Comparison of ENCODE assay signal across 27 cellular contexts in the genomic region with DNA sequence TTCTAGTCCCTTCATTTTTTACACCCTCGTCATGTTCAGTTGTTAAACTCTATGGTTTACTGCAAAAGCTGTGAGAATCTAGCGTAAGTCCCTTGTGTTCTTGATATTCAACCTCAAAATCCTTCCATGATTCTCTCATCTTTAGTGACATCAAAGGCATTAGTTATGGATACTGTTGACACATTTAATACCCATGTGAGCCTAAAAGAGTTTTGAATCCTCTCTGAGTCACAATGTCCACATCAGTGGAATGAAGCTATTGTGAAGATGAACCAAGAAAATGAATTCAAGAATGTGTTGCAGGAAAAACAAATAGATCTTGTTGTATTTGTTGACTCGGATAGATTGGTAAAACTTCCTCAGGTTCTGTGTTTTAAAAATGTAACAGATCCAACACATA.
A peak's percentile ranks its signal among the peaks of the same experiment; 100 is the strongest.
DNase-seq lines count a peak whose midpoint lies in the region; ATAC-seq, FAIRE-seq and TF ChIP-seq lines count a peak whose summit lies in the region.
"Had no signal": no experiment of that assay in that cellular context is flagged by ENCODE, and none has a peak within 500 bp of the region (broad histone marks: within the 10 kb centered on the region; RNA-seq: fewer than 3 reads in every experiment).

No MANE protein-coding gene starts in this region.

- H2AFZ ChIP-seq in PC-3 (ENCODE audit: low read length): no peak overlapping the region

- DNase-seq in DMS53 (lab: John Stamatoyannopoulos, UW) (peak; percentile 69), DMS53 treated with DMSO at 0.1 percent for 48 hours (lab: John Stamatoyannopoulos, UW; ENCODE audit: unreplicated experiment) (peak; percentile 46), PC-3 (peak; percentile 37), skeletal muscle cell (ENCODE audit: low read depth) (peak; percentile 11), small intestine (no peak)
- DNase-seq in activated CD4-positive, CD25-positive, alpha-beta regulatory T cell (lab: John Stamatoyannopoulos, UW): no peak
- DNase-seq: 8988T; ACHN; BE2C; C1 segment of cervical spinal cord; CD4-positive, alpha-beta memory T cell; CD4-positive, CD25-positive, alpha-beta regulatory T cell; CD8-positive, alpha-beta memory T cell; COR-L47; DMS 273 treated with DMSO at 0.1 percent for 48 hours; DMS153; DMS79; DND-41; EL; GDM1 had no signal

- POLR2A ChIA-PET in PC-3 (lab: Charles Lee; ENCODE audit: unreplicated experiment): no interaction called here

- no TSS peak for BruUV-seq in PC-3 (replicated peaks; lab: Mats Ljungman, UMichigan)

- no peak overlapping the region for H3K4me2 ChIP-seq in PC-3 (ENCODE audit: low read length)
- H3K4me2 ChIP-seq: BLaER1 had no signal

- no peaks in the 10 kb centered on the region for H3F3A ChIP-seq in PC-3 (ENCODE audit: low read length, unreplicated experiment)

- no peak for FAIRE-seq in small intestine (lab: Jason Lieb, UNC)
- FAIRE-seq: A204.1, GM12878, GM12892, GM18507, GM19239 had no signal

- H3K4me3 ChIP-seq in PC-3 (ENCODE audit: low read length) (no peak overlapping the region), skeletal muscle cell (ENCODE audit: low read depth, low read length) (no peak overlapping the region), small intestine (ENCODE audit: low read depth in 1 of 2, low read length in 2 of 2) (no peak overlapping the region), gastroesophageal sphincter (no peak overlapping the region)
- H3K4me3 ChIP-seq: BLaER1, GM12878 had no signal

- no peaks in the 10 kb centered on the region for H3K79me2 ChIP-seq in PC-3 (ENCODE audit: low read length)

- H3K27ac ChIP-seq in PC-3 (ENCODE audit: low read length) (no peak overlapping the region), small intestine (ENCODE audit: low read depth in 1 of 2, low read length in 1 of 2) (no peak overlapping the region), gastroesophageal sphincter (no peak overlapping the region)
- H3K27ac ChIP-seq: BLaER1 had no signal

- no peaks in the 10 kb centered on the region for H3K4me1 ChIP-seq in PC-3 (ENCODE audit: insufficient read depth, low read length)
- no peaks in the 10 kb centered on the region for H3K4me1 ChIP-seq in small intestine (ENCODE audit: control insufficient read depth in 2 of 2, insufficient read depth in 1 of 2, low read depth in 1 of 2, low read length in 1 of 2)
- H3K4me1 ChIP-seq in gastroesophageal sphincter: no peaks in the 10 kb centered on the region
- H3K4me1 ChIP-seq: BE2C, BLaER1 had no signal

- H3K9me3 ChIP-seq in PC-3 (ENCODE audit: low read length) (no peaks in the 10 kb centered on the region), small intestine (ENCODE audit: control insufficient read depth, low read depth) (no peaks in the 10 kb centered on the region), gastroesophageal sphincter (no peaks in the 10 kb centered on the region)
- H3K9me3 ChIP-seq: BE2C, BLaER1 had no signal

- no peaks in the 10 kb centered on the region for H3K9me2 ChIP-seq in PC-3 (replicated peaks; ENCODE audit: low read length)

- H3K27me3 ChIP-seq in PC-3 (ENCODE audit: low read length) (no peaks in the 10 kb centered on the region), small intestine (ENCODE audit: control insufficient read depth in 2 of 2, insufficient read depth in 2 of 2, low read length in 2 of 2) (no peaks in the 10 kb centered on the region), gastroesophageal sphincter (no peaks in the 10 kb centered on the region)
- H3K27me3 ChIP-seq: BE2C, BLaER1 had no signal

- no peak for TF ChIP-seq EP300 in gastroesophageal sphincter (IDR thresholded peaks at IDR 0.05)

- WGBS in small intestine, 3 donors: 81 to 91% (median 86%) methylated on average over 3 of the region's 3 CpGs
- WGBS in gastroesophageal sphincter (ENCODE audit: low coverage in 1 of 2), 2 donors: 74 to 84% methylated on average over 3 of the region's 3 CpGs

- CTCF ChIA-PET in PC-3 (lab: Charles Lee): no interaction called here

- H3K36me3 ChIP-seq in PC-3 (ENCODE audit: low read depth, low read length) (no peaks in the 10 kb centered on the region), small intestine (ENCODE audit: control insufficient read depth in 2 of 2, insufficient read depth in 2 of 2, low read length in 2 of 2) (no peaks in the 10 kb centered on the region), gastroesophageal sphincter (no peaks in the 10 kb centered on the region)
- H3K36me3 ChIP-seq: BE2C, BLaER1 had no signal

- intact Hi-C loops in PC-3 (cut with micrococcal nuclease): no loop called here

- no peaks in the 10 kb centered on the region for H4K20me1 ChIP-seq in PC-3 (ENCODE audit: low read length)
- H4K20me1 ChIP-seq: BLaER1 had no signal

- TF ChIP-seq POLR2A in gastroesophageal sphincter (IDR thresholded peaks at IDR 0.05): no peak

- ATAC-seq in PC-3 (peak; percentile 67), gastroesophageal sphincter (no peak)
- ATAC-seq: GM12878 had no signal

- TF ChIP-seq CTCF in PC-3 (conservative IDR thresholded peaks at IDR 0.05; ENCODE audit: low read depth, low read length) (no peak), gastroesophageal sphincter (IDR thresholded peaks at IDR 0.05) (no peak)

- H3K9ac ChIP-seq in PC-3 (ENCODE audit: low read length): no peak overlapping the region
- H3K9ac ChIP-seq: BLaER1 had no signal

Comparison
In these comparisons a context has a peak if more than half of its experiments do, and no peak if none do; other contexts are left out.
1. DNase-seq: peak in DMS53 (single experiment), DMS53 treated with DMSO at 0.1 percent for 48 hours (single experiment), PC-3 (single experiment) and skeletal muscle cell (single experiment); none in activated CD4-positive, CD25-positive, alpha-beta regulatory T cell (0 of 4) and small intestine (single experiment).